In the genomic region with DNA sequence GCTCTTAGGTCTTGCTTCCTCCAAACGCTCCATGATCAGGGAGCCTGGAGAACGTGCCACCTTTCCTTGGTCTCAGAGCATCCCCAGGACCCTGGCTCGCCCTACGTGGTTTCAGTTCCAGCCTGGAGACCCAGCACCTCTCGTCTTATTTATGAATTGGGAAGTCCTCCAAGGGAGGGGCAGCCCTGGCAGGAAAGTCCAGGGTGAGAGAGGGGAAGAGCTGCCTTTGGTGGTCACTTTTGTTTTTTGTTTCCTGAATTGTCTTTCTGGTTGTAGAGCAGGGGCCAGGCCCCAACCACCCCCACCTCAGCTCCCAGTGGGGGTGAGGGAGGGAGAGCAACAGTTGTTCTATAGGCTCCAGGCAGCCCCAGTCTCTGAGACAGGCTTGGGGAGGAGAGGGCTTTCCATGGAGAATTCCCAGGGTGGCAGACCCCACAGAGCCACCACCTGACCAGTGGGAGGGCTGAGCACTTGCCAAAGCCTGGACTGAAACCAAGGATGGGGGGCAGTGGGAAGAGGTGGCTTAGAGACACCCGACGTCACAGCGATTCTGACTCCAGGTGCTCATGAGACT, we compare ENCODE assay signal across 15 cellular contexts. TPM values are rescaled to one million over a fixed set of nuclear protein-coding genes. Genes with fewer than 3 reads are reported as not detected.
DNase-seq lines count a peak whose midpoint lies in the region; ATAC-seq and TF ChIP-seq lines count a peak whose summit lies in the region.
"Had no signal": no experiment of that assay in that cellular context is flagged by ENCODE, and none has a peak within 500 bp of the region (broad histone marks: within the 10 kb centered on the region; RNA-seq: fewer than 3 reads in every experiment).

No MANE protein-coding gene starts in this region.

- no peaks in the 10 kb centered on the region for H3K9me3 Mint-ChIP-seq in T-helper 2 cell treated with Interferon-gamma antibody and Interleukin-4, amounts not matched to agents 5 μg/mL and 100 μg/mL, for 36 hours
- no peaks in the 10 kb centered on the region for H3K9me3 Mint-ChIP-seq in stimulated activated memory B cell treated with anti-CD40 and anti-IgM and Interleukin-4, amounts not matched to agents 10 μg/mL and 1 μg/mL and 100 μg/mL, for 72 hours

- H3K9me2 ChIP-seq in OCI-LY1 (ENCODE audit: low read depth, low read length), result no peaks in the 10 kb centered on the region

- peak overlapping the region; percentile 31 for H3K4me3 Mint-ChIP-seq in T-helper 2 cell treated with Interferon-gamma antibody and Interleukin-4, amounts not matched to agents 5 μg/mL and 100 μg/mL, for 36 hours
- H3K4me3 Mint-ChIP-seq in stimulated activated memory B cell treated with anti-CD40 and anti-IgM and Interleukin-4, amounts not matched to agents 10 μg/mL and 1 μg/mL and 100 μg/mL, for 72 hours, result peak overlapping the region; percentile 47

- no peak for TF ChIP-seq POLR2A in breast epithelium (IDR thresholded peaks at IDR 0.05)

- peaks cover 67% of the 10 kb centered on the region for H3K4me1 Mint-ChIP-seq in T-helper 2 cell treated with Interferon-gamma antibody and Interleukin-4, amounts not matched to agents 5 μg/mL and 100 μg/mL, for 36 hours (ENCODE audit: low read depth)
- peaks cover 100% of the 10 kb centered on the region for H3K4me1 Mint-ChIP-seq in stimulated activated memory B cell treated with anti-CD40 and anti-IgM and Interleukin-4, amounts not matched to agents 10 μg/mL and 1 μg/mL and 100 μg/mL, for 72 hours

- H3K27me3 Mint-ChIP-seq in T-helper 2 cell treated with Interferon-gamma antibody and Interleukin-4, amounts not matched to agents 5 μg/mL and 100 μg/mL, for 36 hours (ENCODE audit: low read depth), result no peaks in the 10 kb centered on the region
- no peaks in the 10 kb centered on the region for H3K27me3 Mint-ChIP-seq in stimulated activated memory B cell treated with anti-CD40 and anti-IgM and Interleukin-4, amounts not matched to agents 10 μg/mL and 1 μg/mL and 100 μg/mL, for 72 hours

- peaks cover 36% of the 10 kb centered on the region for H3K36me3 Mint-ChIP-seq in T-helper 2 cell treated with Interferon-gamma antibody and Interleukin-4, amounts not matched to agents 5 μg/mL and 100 μg/mL, for 36 hours (ENCODE audit: low read depth)
- H3K36me3 Mint-ChIP-seq in stimulated activated memory B cell treated with anti-CD40 and anti-IgM and Interleukin-4, amounts not matched to agents 10 μg/mL and 1 μg/mL and 100 μg/mL, for 72 hours, result peaks cover 47% of the 10 kb centered on the region

- no peak for TF ChIP-seq CTCF in OCI-LY1 (IDR thresholded peaks at IDR 0.05; ENCODE audit: low read length)
- TF ChIP-seq CTCF in dorsolateral prefrontal cortex (IDR thresholded peaks at IDR 0.05 in 54 of 56, conservative IDR thresholded peaks at IDR 0.05 in 2 of 56; ENCODE audit: low read depth in 1 of 56, partially characterized antibody in 56 of 56), result no peak
- TF ChIP-seq CTCF in breast epithelium (IDR thresholded peaks at IDR 0.05), result no peak

- peak overlapping the region; percentile 98 for H3K27ac ChIP-seq in OCI-LY1 (ENCODE audit: low read depth, low read length, poor library complexity, severe bottlenecking)
- peak overlapping the region in 53 of 59 donors; percentile 4 to 92 (median 75) for H3K27ac ChIP-seq in dorsolateral prefrontal cortex
- H3K27ac ChIP-seq in breast epithelium, result no peak overlapping the region
- H3K27ac ChIP-seq: SJSA1 had no signal

- H3K36me3 ChIP-seq in OCI-LY1 (ENCODE audit: insufficient read depth, low read length) (peaks cover 57% of the 10 kb centered on the region), breast epithelium (no peaks in the 10 kb centered on the region)
- H3K36me3 ChIP-seq: SJSA1, thoracic aorta had no signal

- H3K4me2 ChIP-seq in OCI-LY1 (ENCODE audit: low read length), result peak overlapping the region; percentile 89; the same call in 1 of the 2 replicates

- H3K79me2 ChIP-seq in OCI-LY1 (ENCODE audit: insufficient read depth, low read length), result peaks cover 29% of the 10 kb centered on the region; the same call in 1 of the 2 replicates

- no peaks in the 10 kb centered on the region for H3K27me3 ChIP-seq in OCI-LY1 (ENCODE audit: insufficient read depth, low read length)
- no peaks in the 10 kb centered on the region for H3K27me3 ChIP-seq in dorsolateral prefrontal cortex
- H3K27me3 ChIP-seq in breast epithelium, result no peaks in the 10 kb centered on the region
- H3K27me3 ChIP-seq: sigmoid colon had no signal

- peaks cover 63% of the 10 kb centered on the region for H3K4me1 ChIP-seq in OCI-LY1 (ENCODE audit: insufficient read depth, low read length, severe bottlenecking)
- H3K4me1 ChIP-seq in breast epithelium, result no peaks in the 10 kb centered on the region
- H3K4me1 ChIP-seq: SJSA1 had no signal

- H3F3A ChIP-seq in OCI-LY1 (ENCODE audit: insufficient read depth, low read length), result peaks cover 9% of the 10 kb centered on the region; the same call in 1 of the 2 replicates

- peak overlapping the region; percentile 99 for H3K27ac Mint-ChIP-seq in T-helper 2 cell treated with Interferon-gamma antibody and Interleukin-4, amounts not matched to agents 5 μg/mL and 100 μg/mL, for 36 hours
- H3K27ac Mint-ChIP-seq in stimulated activated memory B cell treated with anti-CD40 and anti-IgM and Interleukin-4, amounts not matched to agents 10 μg/mL and 1 μg/mL and 100 μg/mL, for 72 hours, result peak overlapping the region; percentile 96

- intact Hi-C loops in dorsolateral prefrontal cortex (cut with DNase I) (loop anchor here (10.0 kb wide), 1 partner anchor 74 kb away; no protein-coding TSS in a partner anchor), breast epithelium (cut with DNase I; ENCODE audit: low total_unique reads) (no loop called here)

- H2AFZ ChIP-seq in OCI-LY1 (ENCODE audit: low read length), result no peak overlapping the region

- no peaks in the 10 kb centered on the region for H4K20me1 ChIP-seq in OCI-LY1 (ENCODE audit: insufficient read depth, low read length)

- no peak for ATAC-seq in stimulated activated memory B cell treated with anti-CD40 and anti-IgM and Interleukin-4, amounts not matched to agents 10 μg/mL and 1 μg/mL and 100 μg/mL, for 72 hours
- no peak for ATAC-seq in HG02759 (IDR thresholded peaks at IDR 0.05; ENCODE audit: unreplicated experiment)
- ATAC-seq in GM18517 (IDR thresholded peaks at IDR 0.05; ENCODE audit: unreplicated experiment), result no peak

- no peak overlapping the region for H3K4me3 ChIP-seq in OCI-LY1 (ENCODE audit: low read depth, low read length, poor library complexity, severe bottlenecking)
- H3K4me3 ChIP-seq in dorsolateral prefrontal cortex, result no peak overlapping the region
- H3K4me3 ChIP-seq in breast epithelium, result no peak overlapping the region
- H3K4me3 ChIP-seq: sigmoid colon, SJSA1, thoracic aorta had no signal

- H3K9me3 ChIP-seq in OCI-LY1 (ENCODE audit: low read length) (no peaks in the 10 kb centered on the region), breast epithelium (no peaks in the 10 kb centered on the region)
- H3K9me3 ChIP-seq: sigmoid colon, SJSA1, thoracic aorta had no signal

- H3K9ac ChIP-seq in OCI-LY1 (ENCODE audit: low read length), result peak overlapping the region; percentile 81; the same call in 1 of the 2 replicates

- no peak for DNase-seq in T-helper 2 cell treated with Interferon-gamma antibody and Interleukin-4, amounts not matched to agents 5 μg/mL and 100 μg/mL, for 36 hours (ENCODE audit: low spot score)
- DNase-seq in T-helper 2 cell, result no peak
- DNase-seq in dorsolateral prefrontal cortex, result no peak
- DNase-seq in breast epithelium (ENCODE audit: low spot score in 2 of 2), result no peak
- DNase-seq: caudate nucleus, DMS 273 treated with DMSO at 0.1 percent for 48 hours, NCI-H1930, NCI-H748 treated with DMSO at 0.1 percent for 48 hours had no signal

RNA-seq across cellular contexts. Expression of gene RASSF2, which starts 12.9 kb away (rescaled TPM):
- 100 to 1,000 TPM in 24 of 120 experiments, 10 to 100 TPM in 96; 26.5 to 257 (median 71.3) TPM for total RNA-seq in dorsolateral prefrontal cortex
- total RNA-seq in breast epithelium, result 10 to 100 TPM in 2 of 3 donors, 1 to 10 TPM in 1; 9.5 to 38.6 (median 16.0) TPM

Comparison
In these comparisons a context has a peak if more than half of its experiments do, and no peak if none do; other contexts are left out.
1. H3K27ac ChIP-seq: peak in OCI-LY1 (single experiment) and dorsolateral prefrontal cortex (53 of 59); none in breast epithelium (0 of 2).